26 cellular contexts compared by ENCODE assay signal in the genomic region with DNA sequence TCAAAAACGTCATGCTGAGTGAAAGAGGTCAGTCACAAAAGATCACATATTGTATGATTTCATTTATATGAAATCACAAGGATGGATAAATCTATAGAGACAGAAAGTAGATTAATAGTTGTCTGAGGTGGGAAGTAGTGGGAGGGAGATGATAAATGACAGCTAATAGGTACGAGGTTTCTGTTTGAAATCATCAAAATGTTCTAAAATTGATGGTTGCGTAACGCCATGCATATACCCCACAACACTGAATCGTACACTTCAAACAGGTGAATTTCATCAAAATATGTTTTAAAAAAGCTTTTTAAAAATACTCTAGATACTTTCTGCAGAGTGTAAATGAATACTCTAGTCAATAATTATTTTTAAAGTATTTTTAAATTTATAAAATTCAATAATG.
"Had no signal": no experiment of that assay in that cellular context is flagged by ENCODE, and none has a peak within 500 bp of the region (broad histone marks: within the 10 kb centered on the region; RNA-seq: fewer than 3 reads in every experiment).

No MANE protein-coding gene starts in this region.

- H3K27me3 ChIP-seq: neural progenitor cell, ovary, stomach, thyroid gland, tibial nerve, upper lobe of left lung, vagina had no signal

- H3K9ac ChIP-seq: neural progenitor cell, parathyroid adenoma had no signal

- DNase-seq: naive thymus-derived CD4-positive, alpha-beta T cell; natural killer cell; occipital lobe; ovary; posterior cingulate gyrus; psoas muscle; right cardiac atrium; stimulated activated CD4-positive, alpha-beta T cell treated with anti-CD3 and anti-CD28 coated beads, Interleukin-15, amount 100 ng/mL, for 24 hours; stimulated activated CD4-positive, alpha-beta T cell treated with anti-CD3 and anti-CD28 coated beads, Interleukin-2, amount 100 ng/mL, for 24 hours; stimulated activated CD4-positive, alpha-beta T cell treated with anti-CD3 and anti-CD28 coated beads, Interleukin-2, amount 100 ng/mL, for 48 hours; stimulated activated CD4-positive, alpha-beta T cell treated with anti-CD3 and anti-CD28 coated beads, Interleukin-4, amount 100 ng/mL, for 24 hours; stimulated activated naive B cell treated with anti-CD40 and anti-IgM and Interleukin-4, amounts not matched to agents 10 μg/mL and 1 μg/mL and 100 μg/mL, for 72 hours; stimulated activated naive CD4-positive, alpha-beta T cell treated with Interleukin-2 at 50 U/mL for 16 hours; stomach; thyroid gland; trophoblast cell; upper lobe of left lung had no signal

- FAIRE-seq: urothelium cell line had no signal

- H3K9me3 ChIP-seq: ovary, psoas muscle, thoracic aorta, thyroid gland, tibial nerve, upper lobe of left lung, vagina had no signal

- H3K27ac ChIP-seq: neural progenitor cell, ovary, parathyroid adenoma, psoas muscle, skin epidermis, stomach, thoracic aorta, thyroid gland, tibial nerve, upper lobe of left lung, vagina had no signal

- H3K4me2 ChIP-seq: neural progenitor cell had no signal

- H3K79me2 ChIP-seq: parathyroid adenoma had no signal

- H3K4me3 ChIP-seq: neural progenitor cell, ovary, psoas muscle, skin epidermis, stomach, thoracic aorta, thyroid gland, tibial nerve, upper lobe of left lung, vagina had no signal

- H3K36me3 ChIP-seq: neural progenitor cell, ovary, stomach, thoracic aorta, thyroid gland, tibial nerve, upper lobe of left lung, vagina had no signal

- H3K4me1 ChIP-seq: neural progenitor cell, parathyroid adenoma, psoas muscle, stomach, thyroid gland, tibial nerve, upper lobe of left lung, vagina had no signal

- ATAC-seq: naive thymus-derived CD4-positive, alpha-beta T cell; natural killer cell; psoas muscle; right cardiac atrium; sciatic nerve; stimulated activated effector memory CD8-positive, alpha-beta T cell treated with anti-CD3 and anti-CD28 coated beads, Interleukin-12 subunit alpha, Interleukin-12 subunit beta, amount 100 ng/mL, for 72 hours; stimulated activated naive B cell treated with anti-CD40 and anti-IgM and Interleukin-4, amounts not matched to agents 10 μg/mL and 1 μg/mL and 100 μg/mL, for 72 hours had no signal

- H2AFZ ChIP-seq: neural progenitor cell, parathyroid adenoma had no signal
